1 cellular context compared by ENCODE assay signal in the genomic region with DNA sequence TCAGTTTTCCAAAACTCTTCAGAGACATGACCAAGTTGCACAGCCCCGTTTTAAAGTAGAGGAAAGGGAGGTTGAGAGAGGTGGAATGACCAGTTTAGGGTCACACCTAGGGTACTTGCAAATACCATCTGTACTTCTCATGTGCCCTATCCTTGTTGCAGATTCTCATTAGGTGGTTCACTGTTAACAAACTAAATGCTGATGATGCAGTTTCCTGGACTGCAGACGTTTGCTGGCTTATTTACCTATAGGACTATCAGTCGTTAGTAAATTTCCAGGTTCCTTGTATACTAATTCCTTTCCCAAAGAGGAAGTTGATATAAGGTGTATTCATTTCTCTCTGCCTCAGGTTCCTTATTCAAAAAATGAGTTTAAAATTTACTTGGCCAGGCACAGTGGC.
TF ChIP-seq lines count a peak whose summit lies in the region.

No MANE protein-coding gene starts in this region.

TF ChIP-seq in SK-N-SH treated with all-trans-retinoic acid at 6 μM for 48 hours, 23 proteins besides CTCF, POLR2A, EP300 and RAD21 (continued from another document):
- TF ChIP-seq, protein P1, sequence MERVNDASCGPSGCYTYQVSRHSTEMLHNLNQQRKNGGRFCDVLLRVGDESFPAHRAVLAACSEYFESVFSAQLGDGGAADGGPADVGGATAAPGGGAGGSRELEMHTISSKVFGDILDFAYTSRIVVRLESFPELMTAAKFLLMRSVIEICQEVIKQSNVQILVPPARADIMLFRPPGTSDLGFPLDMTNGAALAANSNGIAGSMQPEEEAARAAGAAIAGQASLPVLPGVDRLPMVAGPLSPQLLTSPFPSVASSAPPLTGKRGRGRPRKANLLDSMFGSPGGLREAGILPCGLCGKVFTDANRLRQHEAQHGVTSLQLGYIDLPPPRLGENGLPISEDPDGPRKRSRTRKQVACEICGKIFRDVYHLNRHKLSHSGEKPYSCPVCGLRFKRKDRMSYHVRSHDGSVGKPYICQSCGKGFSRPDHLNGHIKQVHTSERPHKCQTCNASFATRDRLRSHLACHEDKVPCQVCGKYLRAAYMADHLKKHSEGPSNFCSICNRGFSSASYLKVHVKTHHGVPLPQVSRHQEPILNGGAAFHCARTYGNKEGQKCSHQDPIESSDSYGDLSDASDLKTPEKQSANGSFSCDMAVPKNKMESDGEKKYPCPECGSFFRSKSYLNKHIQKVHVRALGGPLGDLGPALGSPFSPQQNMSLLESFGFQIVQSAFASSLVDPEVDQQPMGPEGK (CRISPR knock-in tag; IDR thresholded peaks at IDR 0.05; ENCODE audit: borderline replicate concordance), result no peak
- TF ChIP-seq ZNF70 (CRISPR knock-in tag; IDR thresholded peaks at IDR 0.05), result no peak
- no peak for TF ChIP-seq ZFP30 (CRISPR knock-in tag; IDR thresholded peaks at IDR 0.05)
